1 cellular context compared by ENCODE assay signal in the genomic region with DNA sequence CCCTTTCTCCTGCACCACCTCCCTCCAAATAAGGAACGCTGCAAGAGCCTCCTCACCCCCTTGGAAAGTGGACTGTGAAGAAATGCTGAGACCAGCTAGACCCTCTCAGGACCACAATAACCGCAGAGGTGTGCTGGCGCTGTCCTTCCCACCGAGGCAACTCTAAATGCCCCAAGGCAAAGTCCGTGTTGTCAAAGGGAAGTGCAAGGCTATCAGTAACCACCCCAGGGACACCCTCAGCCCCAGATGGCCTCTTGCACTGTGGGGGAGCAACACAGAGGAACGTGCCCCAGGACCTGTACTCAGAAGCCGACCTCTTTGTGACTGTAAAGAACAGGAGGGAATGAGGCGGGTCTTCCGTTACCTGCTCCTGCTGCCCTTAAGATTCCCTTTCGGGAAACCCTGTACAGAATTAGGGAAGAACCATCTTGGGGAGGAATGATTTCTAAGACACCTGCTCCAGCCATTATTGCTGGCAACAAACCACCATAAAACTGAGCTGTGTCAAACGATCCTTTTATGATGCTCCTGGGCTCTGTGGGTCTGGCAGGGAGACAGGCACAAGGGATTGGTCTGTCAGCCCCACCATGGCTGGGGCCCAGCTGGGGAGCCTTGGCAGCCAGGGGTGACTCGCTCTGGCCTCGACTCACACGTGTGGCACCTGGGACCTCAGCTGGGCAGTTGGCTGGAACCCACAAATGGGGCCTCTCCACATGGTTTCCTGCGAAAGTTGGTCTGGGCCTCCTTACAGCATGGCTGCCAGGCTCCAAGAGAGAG.
TF ChIP-seq lines count a peak whose summit lies in the region.

No MANE protein-coding gene starts in this region.

TF ChIP-seq in HepG2, 621 proteins besides CTCF, POLR2A, EP300 and RAD21 (continues in another document):
- TF ChIP-seq ZNF775 (CRISPR knock-in tag; IDR thresholded peaks at IDR 0.05; ENCODE audit: borderline replicate concordance) = no peak
- TF ChIP-seq KLF11 (CRISPR knock-in tag; IDR thresholded peaks at IDR 0.05) = no peak
- TF ChIP-seq ZNF569 (CRISPR knock-in tag; IDR thresholded peaks at IDR 0.05; ENCODE audit: borderline replicate concordance) = 0 out of 2 replicates have a peak, but pooled peaks have one; percentile 14
- TF ChIP-seq ZNF20 (CRISPR knock-in tag; IDR thresholded peaks at IDR 0.05) = 0 out of 2 replicates have a peak, but pooled peaks have one; percentile 60
- TF ChIP-seq, protein P1, sequence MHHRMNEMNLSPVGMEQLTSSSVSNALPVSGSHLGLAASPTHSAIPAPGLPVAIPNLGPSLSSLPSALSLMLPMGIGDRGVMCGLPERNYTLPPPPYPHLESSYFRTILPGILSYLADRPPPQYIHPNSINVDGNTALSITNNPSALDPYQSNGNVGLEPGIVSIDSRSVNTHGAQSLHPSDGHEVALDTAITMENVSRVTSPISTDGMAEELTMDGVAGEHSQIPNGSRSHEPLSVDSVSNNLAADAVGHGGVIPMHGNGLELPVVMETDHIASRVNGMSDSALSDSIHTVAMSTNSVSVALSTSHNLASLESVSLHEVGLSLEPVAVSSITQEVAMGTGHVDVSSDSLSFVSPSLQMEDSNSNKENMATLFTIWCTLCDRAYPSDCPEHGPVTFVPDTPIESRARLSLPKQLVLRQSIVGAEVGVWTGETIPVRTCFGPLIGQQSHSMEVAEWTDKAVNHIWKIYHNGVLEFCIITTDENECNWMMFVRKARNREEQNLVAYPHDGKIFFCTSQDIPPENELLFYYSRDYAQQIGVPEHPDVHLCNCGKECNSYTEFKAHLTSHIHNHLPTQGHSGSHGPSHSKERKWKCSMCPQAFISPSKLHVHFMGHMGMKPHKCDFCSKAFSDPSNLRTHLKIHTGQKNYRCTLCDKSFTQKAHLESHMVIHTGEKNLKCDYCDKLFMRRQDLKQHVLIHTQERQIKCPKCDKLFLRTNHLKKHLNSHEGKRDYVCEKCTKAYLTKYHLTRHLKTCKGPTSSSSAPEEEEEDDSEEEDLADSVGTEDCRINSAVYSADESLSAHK (CRISPR knock-in tag; IDR thresholded peaks at IDR 0.05; ENCODE audit: borderline replicate concordance) = no peak
- TF ChIP-seq PHB2 (IDR thresholded peaks at IDR 0.05; ENCODE audit: partially characterized antibody) = no peak
- TF ChIP-seq MXI1 (IDR thresholded peaks at IDR 0.05; ENCODE audit: borderline replicate concordance, low read depth, low read length) = 0 out of 3 replicates have a peak, but pooled peaks have one; percentile 4
- TF ChIP-seq, protein P2, sequence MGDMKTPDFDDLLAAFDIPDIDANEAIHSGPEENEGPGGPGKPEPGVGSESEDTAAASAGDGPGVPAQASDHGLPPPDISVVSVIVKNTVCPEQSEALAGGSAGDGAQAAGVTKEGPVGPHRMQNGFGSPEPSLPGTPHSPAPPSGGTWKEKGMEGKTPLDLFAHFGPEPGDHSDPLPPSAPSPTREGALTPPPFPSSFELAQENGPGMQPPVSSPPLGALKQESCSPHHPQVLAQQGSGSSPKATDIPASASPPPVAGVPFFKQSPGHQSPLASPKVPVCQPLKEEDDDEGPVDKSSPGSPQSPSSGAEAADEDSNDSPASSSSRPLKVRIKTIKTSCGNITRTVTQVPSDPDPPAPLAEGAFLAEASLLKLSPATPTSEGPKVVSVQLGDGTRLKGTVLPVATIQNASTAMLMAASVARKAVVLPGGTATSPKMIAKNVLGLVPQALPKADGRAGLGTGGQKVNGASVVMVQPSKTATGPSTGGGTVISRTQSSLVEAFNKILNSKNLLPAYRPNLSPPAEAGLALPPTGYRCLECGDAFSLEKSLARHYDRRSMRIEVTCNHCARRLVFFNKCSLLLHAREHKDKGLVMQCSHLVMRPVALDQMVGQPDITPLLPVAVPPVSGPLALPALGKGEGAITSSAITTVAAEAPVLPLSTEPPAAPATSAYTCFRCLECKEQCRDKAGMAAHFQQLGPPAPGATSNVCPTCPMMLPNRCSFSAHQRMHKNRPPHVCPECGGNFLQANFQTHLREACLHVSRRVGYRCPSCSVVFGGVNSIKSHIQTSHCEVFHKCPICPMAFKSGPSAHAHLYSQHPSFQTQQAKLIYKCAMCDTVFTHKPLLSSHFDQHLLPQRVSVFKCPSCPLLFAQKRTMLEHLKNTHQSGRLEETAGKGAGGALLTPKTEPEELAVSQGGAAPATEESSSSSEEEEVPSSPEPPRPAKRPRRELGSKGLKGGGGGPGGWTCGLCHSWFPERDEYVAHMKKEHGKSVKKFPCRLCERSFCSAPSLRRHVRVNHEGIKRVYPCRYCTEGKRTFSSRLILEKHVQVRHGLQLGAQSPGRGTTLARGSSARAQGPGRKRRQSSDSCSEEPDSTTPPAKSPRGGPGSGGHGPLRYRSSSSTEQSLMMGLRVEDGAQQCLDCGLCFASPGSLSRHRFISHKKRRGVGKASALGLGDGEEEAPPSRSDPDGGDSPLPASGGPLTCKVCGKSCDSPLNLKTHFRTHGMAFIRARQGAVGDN (CRISPR knock-in tag; IDR thresholded peaks at IDR 0.05) = peak; percentile 90
- TF ChIP-seq, protein P3, sequence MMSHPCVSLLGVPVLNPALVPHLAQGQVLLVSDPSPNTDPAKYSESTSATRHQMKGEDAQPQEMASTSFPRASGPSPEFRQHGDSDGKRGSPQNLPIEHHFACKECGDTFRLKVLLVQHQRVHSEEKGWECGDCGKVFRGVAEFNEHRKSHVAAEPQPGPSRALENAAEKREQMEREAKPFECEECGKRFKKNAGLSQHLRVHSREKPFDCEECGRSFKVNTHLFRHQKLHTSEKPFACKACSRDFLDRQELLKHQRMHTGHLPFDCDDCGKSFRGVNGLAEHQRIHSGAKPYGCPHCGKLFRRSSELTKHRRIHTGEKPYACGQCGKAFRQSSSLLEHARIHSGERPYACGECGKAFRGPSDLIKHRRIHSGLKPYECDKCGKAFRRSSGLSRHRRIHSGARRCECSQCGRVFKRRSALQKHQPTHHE (CRISPR knock-in tag; IDR thresholded peaks at IDR 0.05; ENCODE audit: borderline replicate concordance) = no peak
- TF ChIP-seq BRCA1 (CRISPR knock-in tag; IDR thresholded peaks at IDR 0.05) = no peak
- TF ChIP-seq ZNF724P (CRISPR knock-in tag; IDR thresholded peaks at IDR 0.05; ENCODE audit: borderline replicate concordance) = 0 out of 2 replicates have a peak, but pooled peaks have one; percentile 33
- no peak for TF ChIP-seq SMAD3 (CRISPR knock-in tag; IDR thresholded peaks at IDR 0.05)
- no peak for TF ChIP-seq NFE2L1 (CRISPR knock-in tag; IDR thresholded peaks at IDR 0.05; ENCODE audit: borderline replicate concordance)
- no peak for TF ChIP-seq ZFP90 (CRISPR knock-in tag; IDR thresholded peaks at IDR 0.05; ENCODE audit: borderline replicate concordance)
- peak; percentile 85 for TF ChIP-seq ZC3H13 (CRISPR knock-in tag; IDR thresholded peaks at IDR 0.05)
- 0 out of 2 replicates have a peak, but pooled peaks have one; percentile 53 for TF ChIP-seq ZNF451 (CRISPR knock-in tag; IDR thresholded peaks at IDR 0.05)
- peak; percentile 59; the same call in 1 of the 2 replicates for TF ChIP-seq ZNF292 (CRISPR knock-in tag; IDR thresholded peaks at IDR 0.05; ENCODE audit: borderline replicate concordance, low read depth)
- TF ChIP-seq, protein P4, sequence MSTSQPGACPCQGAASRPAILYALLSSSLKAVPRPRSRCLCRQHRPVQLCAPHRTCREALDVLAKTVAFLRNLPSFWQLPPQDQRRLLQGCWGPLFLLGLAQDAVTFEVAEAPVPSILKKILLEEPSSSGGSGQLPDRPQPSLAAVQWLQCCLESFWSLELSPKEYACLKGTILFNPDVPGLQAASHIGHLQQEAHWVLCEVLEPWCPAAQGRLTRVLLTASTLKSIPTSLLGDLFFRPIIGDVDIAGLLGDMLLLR (CRISPR knock-in tag; IDR thresholded peaks at IDR 0.05) = no peak
- TF ChIP-seq ETV5 (CRISPR knock-in tag; IDR thresholded peaks at IDR 0.05; ENCODE audit: borderline replicate concordance) = peak; percentile 96
- no peak for TF ChIP-seq ZNF432 (CRISPR knock-in tag; IDR thresholded peaks at IDR 0.05; ENCODE audit: borderline replicate concordance)
- TF ChIP-seq, protein P5, sequence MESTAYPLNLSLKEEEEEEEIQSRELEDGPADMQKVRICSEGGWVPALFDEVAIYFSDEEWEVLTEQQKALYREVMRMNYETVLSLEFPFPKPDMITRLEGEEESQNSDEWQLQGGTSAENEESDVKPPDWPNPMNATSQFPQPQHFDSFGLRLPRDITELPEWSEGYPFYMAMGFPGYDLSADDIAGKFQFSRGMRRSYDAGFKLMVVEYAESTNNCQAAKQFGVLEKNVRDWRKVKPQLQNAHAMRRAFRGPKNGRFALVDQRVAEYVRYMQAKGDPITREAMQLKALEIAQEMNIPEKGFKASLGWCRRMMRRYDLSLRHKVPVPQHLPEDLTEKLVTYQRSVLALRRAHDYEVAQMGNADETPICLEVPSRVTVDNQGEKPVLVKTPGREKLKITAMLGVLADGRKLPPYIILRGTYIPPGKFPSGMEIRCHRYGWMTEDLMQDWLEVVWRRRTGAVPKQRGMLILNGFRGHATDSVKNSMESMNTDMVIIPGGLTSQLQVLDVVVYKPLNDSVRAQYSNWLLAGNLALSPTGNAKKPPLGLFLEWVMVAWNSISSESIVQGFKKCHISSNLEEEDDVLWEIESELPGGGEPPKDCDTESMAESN (CRISPR knock-in tag; conservative IDR thresholded peaks at IDR 0.05) = 0 out of 2 replicates have a peak, but pooled peaks have one; percentile 26
- peak; percentile 72; the same call in 1 of the 2 replicates for TF ChIP-seq ZNF563 (CRISPR knock-in tag; IDR thresholded peaks at IDR 0.05)
- TF ChIP-seq ZNF547 (CRISPR knock-in tag; IDR thresholded peaks at IDR 0.05) = peak; percentile 57; the same call in 1 of the 2 replicates
- peak; percentile 67 for TF ChIP-seq ZIK1 (CRISPR knock-in tag; IDR thresholded peaks at IDR 0.05; ENCODE audit: borderline replicate concordance, low read depth)
- TF ChIP-seq SRSF1 (optimal IDR thresholded peaks at IDR 0.05; ENCODE audit: low read depth, low read length) = no peak
- TF ChIP-seq ZNF441 (CRISPR knock-in tag; IDR thresholded peaks at IDR 0.05; ENCODE audit: borderline replicate concordance) = no peak
- TF ChIP-seq, protein P6, sequence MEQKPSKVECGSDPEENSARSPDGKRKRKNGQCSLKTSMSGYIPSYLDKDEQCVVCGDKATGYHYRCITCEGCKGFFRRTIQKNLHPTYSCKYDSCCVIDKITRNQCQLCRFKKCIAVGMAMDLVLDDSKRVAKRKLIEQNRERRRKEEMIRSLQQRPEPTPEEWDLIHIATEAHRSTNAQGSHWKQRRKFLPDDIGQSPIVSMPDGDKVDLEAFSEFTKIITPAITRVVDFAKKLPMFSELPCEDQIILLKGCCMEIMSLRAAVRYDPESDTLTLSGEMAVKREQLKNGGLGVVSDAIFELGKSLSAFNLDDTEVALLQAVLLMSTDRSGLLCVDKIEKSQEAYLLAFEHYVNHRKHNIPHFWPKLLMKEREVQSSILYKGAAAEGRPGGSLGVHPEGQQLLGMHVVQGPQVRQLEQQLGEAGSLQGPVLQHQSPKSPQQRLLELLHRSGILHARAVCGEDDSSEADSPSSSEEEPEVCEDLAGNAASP (CRISPR knock-in tag; IDR thresholded peaks at IDR 0.05; ENCODE audit: borderline replicate concordance) = peak; percentile 79; the same call in 1 of the 2 replicates
- peak; percentile 46; the same call in 1 of the 2 replicates for TF ChIP-seq GFI1 (CRISPR knock-in tag; IDR thresholded peaks at IDR 0.05; ENCODE audit: borderline replicate concordance)
- TF ChIP-seq, protein P7, sequence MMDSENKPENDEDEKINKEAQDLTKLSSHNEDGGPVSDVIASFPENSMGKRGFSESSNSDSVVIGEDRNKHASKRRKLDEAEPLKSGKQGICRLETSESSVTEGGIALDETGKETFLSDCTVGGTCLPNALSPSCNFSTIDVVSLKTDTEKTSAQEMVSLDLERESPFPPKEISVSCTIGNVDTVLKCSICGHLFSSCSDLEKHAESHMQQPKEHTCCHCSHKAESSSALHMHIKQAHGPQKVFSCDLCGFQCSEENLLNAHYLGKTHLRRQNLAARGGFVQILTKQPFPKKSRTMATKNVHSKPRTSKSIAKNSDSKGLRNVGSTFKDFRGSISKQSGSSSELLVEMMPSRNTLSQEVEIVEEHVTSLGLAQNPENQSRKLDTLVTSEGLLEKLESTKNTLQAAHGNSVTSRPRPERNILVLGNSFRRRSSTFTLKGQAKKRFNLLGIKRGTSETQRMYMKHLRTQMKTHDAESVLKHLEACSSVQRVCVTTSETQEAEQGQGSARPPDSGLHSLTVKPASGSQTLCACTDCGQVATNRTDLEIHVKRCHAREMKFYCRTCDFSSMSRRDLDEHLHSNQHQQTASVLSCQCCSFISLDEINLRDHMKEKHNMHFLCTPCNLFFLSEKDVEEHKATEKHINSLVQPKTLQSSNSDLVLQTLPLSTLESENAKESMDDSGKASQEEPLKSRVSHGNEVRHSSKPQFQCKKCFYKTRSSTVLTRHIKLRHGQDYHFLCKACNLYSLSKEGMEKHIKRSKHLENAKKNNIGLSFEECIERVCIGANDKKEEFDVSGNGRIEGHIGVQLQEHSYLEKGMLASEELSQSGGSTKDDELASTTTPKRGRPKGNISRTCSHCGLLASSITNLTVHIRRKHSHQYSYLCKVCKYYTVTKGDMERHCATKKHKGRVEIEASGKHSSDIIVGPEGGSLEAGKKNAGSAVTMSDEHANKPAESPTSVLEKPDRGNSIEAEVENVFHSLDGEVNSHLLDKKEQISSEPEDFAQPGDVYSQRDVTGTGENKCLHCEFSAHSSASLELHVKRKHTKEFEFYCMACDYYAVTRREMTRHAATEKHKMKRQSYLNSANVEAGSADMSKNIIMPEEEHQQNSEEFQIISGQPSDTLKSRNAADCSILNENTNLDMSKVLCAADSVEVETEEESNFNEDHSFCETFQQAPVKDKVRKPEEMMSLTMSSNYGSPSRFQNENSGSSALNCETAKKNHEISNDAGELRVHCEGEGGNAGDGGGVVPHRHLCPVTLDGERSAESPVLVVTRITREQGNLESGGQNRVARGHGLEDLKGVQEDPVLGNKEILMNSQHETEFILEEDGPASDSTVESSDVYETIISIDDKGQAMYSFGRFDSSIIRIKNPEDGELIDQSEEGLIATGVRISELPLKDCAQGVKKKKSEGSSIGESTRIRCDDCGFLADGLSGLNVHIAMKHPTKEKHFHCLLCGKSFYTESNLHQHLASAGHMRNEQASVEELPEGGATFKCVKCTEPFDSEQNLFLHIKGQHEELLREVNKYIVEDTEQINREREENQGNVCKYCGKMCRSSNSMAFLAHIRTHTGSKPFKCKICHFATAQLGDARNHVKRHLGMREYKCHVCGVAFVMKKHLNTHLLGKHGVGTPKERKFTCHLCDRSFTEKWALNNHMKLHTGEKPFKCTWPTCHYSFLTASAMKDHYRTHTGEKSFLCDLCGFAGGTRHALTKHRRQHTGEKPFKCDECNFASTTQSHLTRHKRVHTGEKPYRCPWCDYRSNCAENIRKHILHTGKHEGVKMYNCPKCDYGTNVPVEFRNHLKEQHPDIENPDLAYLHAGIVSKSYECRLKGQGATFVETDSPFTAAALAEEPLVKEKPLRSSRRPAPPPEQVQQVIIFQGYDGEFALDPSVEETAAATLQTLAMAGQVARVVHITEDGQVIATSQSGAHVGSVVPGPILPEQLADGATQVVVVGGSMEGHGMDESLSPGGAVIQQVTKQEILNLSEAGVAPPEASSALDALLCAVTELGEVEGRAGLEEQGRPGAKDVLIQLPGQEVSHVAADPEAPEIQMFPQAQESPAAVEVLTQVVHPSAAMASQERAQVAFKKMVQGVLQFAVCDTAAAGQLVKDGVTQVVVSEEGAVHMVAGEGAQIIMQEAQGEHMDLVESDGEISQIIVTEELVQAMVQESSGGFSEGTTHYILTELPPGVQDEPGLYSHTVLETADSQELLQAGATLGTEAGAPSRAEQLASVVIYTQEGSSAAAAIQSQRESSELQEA (CRISPR knock-in tag; IDR thresholded peaks at IDR 0.05; ENCODE audit: not compliant biosample characterization) = peak; percentile 66
- TF ChIP-seq KLF9 (CRISPR knock-in tag; IDR thresholded peaks at IDR 0.05; ENCODE audit: low read depth) = no peak
- TF ChIP-seq, protein P8, sequence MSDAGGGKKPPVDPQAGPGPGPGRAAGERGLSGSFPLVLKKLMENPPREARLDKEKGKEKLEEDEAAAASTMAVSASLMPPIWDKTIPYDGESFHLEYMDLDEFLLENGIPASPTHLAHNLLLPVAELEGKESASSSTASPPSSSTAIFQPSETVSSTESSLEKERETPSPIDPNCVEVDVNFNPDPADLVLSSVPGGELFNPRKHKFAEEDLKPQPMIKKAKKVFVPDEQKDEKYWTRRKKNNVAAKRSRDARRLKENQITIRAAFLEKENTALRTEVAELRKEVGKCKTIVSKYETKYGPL (CRISPR knock-in tag; IDR thresholded peaks at IDR 0.05) = no peak
- no peak for TF ChIP-seq MLLT10 (CRISPR knock-in tag; IDR thresholded peaks at IDR 0.05)
